In genomic region chr22:18998998-18999397, GRCh38 we compare ENCODE assay signal across 11 cellular contexts.
DNase-seq lines count a peak whose midpoint lies in the region; ATAC-seq, FAIRE-seq and TF ChIP-seq lines count a peak whose summit lies in the region.
"Had no signal": no experiment of that assay in that cellular context is flagged by ENCODE, and none has a peak within 500 bp of the region (broad histone marks: within the 10 kb centered on the region; RNA-seq: fewer than 3 reads in every experiment).

No MANE protein-coding gene starts in this region.

- dilution Hi-C loops in keratinocyte (cut with MboI; ENCODE audit: extremely low pct_ligation_motif_present, low sequenced_read_pairs): no loop called here

- H3K79me2 ChIP-seq in keratinocyte (ENCODE audit: control insufficient read depth, insufficient read depth, low read length): no peaks in the 10 kb centered on the region

- H3K9me3 ChIP-seq in keratinocyte (ENCODE audit: control insufficient read depth, low read depth, low read length) (no peaks in the 10 kb centered on the region), testis (no peaks in the 10 kb centered on the region)
- H3K9me3 ChIP-seq: left lung had no signal

- H4K20me1 ChIP-seq in keratinocyte (ENCODE audit: control insufficient read depth, extremely low read depth, insufficient read depth, low read length): no peaks in the 10 kb centered on the region

- no peaks in the 10 kb centered on the region for H3K9me1 ChIP-seq in keratinocyte (ENCODE audit: control insufficient read depth, extremely low read depth, insufficient read depth, low read length)

- H3K4me3 Mint-ChIP-seq in activated naive CD8-positive, alpha-beta T cell treated with anti-CD3 and anti-CD28 coated beads for 36 hours: no peak overlapping the region

- H3K27ac ChIP-seq in keratinocyte (ENCODE audit: control insufficient read depth, insufficient read depth, low read length) (no peak overlapping the region), testis (no peak overlapping the region)
- H3K27ac ChIP-seq: left lung had no signal

- H3K4me1 Mint-ChIP-seq in activated naive CD8-positive, alpha-beta T cell treated with anti-CD3 and anti-CD28 coated beads for 36 hours: no peaks in the 10 kb centered on the region

- H3K4me1 ChIP-seq in keratinocyte (ENCODE audit: control insufficient read depth, extremely low read depth, insufficient read depth, low read length) (no peaks in the 10 kb centered on the region), testis (no peaks in the 10 kb centered on the region)
- H3K4me1 ChIP-seq: left lung had no signal

- intact Hi-C loops in testis (cut with DNase I; ENCODE audit: low total_unique reads): no loop called here

- ATAC-seq in HG03521 (IDR thresholded peaks at IDR 0.05; ENCODE audit: unreplicated experiment): no peak
- ATAC-seq in GM18498 (IDR thresholded peaks at IDR 0.05; ENCODE audit: unreplicated experiment): no peak
- ATAC-seq: left lung had no signal

- peaks cover 20% of the 10 kb centered on the region for H3K27me3 Mint-ChIP-seq in activated naive CD8-positive, alpha-beta T cell treated with anti-CD3 and anti-CD28 coated beads for 36 hours

- no peak overlapping the region for H2AFZ ChIP-seq in keratinocyte (ENCODE audit: control insufficient read depth, low read length)

- H3K4me3 ChIP-seq in AG09309 (ENCODE audit: control insufficient read depth, low read depth, low read length) (no peak overlapping the region), keratinocyte (ENCODE audit: control insufficient read depth in 2 of 3, extremely low read depth in 1 of 3, insufficient read depth in 2 of 3, low read depth in 1 of 3, low read length in 3 of 3) (no peak overlapping the region), testis (no peak overlapping the region)
- H3K4me3 ChIP-seq: left lung had no signal

- peaks cover 7% of the 10 kb centered on the region for H3K27me3 ChIP-seq in keratinocyte (ENCODE audit: control insufficient read depth, extremely low read depth, insufficient read depth, low read length)
- H3K27me3 ChIP-seq in testis: no peaks in the 10 kb centered on the region

- TF ChIP-seq POLR2A in testis (IDR thresholded peaks at IDR 0.05): no peak

- TF ChIP-seq CTCF in AG09309 (IDR thresholded peaks at IDR 0.05; ENCODE audit: control insufficient read depth, insufficient read depth, low read depth, low read length, missing control alignments) (peak; percentile 15), keratinocyte (optimal IDR thresholded peaks at IDR 0.05 in 1 of 3, IDR thresholded peaks at IDR 0.05 in 1 of 3, conservative IDR thresholded peaks at IDR 0.05 in 1 of 3; ENCODE audit: extremely low read depth in 1 of 3, insufficient read depth in 2 of 3, low read length in 3 of 3) (peak; percentile 28 to 34 (median 29)), testis (IDR thresholded peaks at IDR 0.05) (peak in 1 of 3 experiments; percentile 15)

- no peaks in the 10 kb centered on the region for H3K36me3 Mint-ChIP-seq in activated naive CD8-positive, alpha-beta T cell treated with anti-CD3 and anti-CD28 coated beads for 36 hours

- H3K27ac Mint-ChIP-seq in activated naive CD8-positive, alpha-beta T cell treated with anti-CD3 and anti-CD28 coated beads for 36 hours: no peak overlapping the region

- H3K9me3 Mint-ChIP-seq in activated naive CD8-positive, alpha-beta T cell treated with anti-CD3 and anti-CD28 coated beads for 36 hours: no peaks in the 10 kb centered on the region

- no peak overlapping the region for H3K4me2 ChIP-seq in keratinocyte (ENCODE audit: control insufficient read depth, extremely low read depth, insufficient read depth, low read depth, low read length)

- DNase-seq in AG09309 (ENCODE audit: low read depth): no peak
- peak; percentile 42 for DNase-seq in ELF-1 (ENCODE audit: low read depth, low spot score)
- DNase-seq in activated naive CD8-positive, alpha-beta T cell treated with anti-CD3 and anti-CD28 coated beads for 36 hours: peak; percentile 29
- no peak for DNase-seq in keratinocyte (ENCODE audit: low read depth, low spot score)
- DNase-seq in testis: no peak
- DNase-seq: cerebellar nuclear complex, left lung, NCI-H1930 had no signal

- WGBS in testis, 2 donors: 32 to 39% methylated on average over 12 of the region's 12 CpGs

- H3K36me3 ChIP-seq in keratinocyte (ENCODE audit: control insufficient read depth in 2 of 2, extremely low read depth in 1 of 2, insufficient read depth in 2 of 2, low read length in 2 of 2): no peaks in the 10 kb centered on the region
- no peaks in the 10 kb centered on the region for H3K36me3 ChIP-seq in testis (ENCODE audit: low read depth, missing control alignments)
- H3K36me3 ChIP-seq: left lung had no signal

- H3K9ac ChIP-seq in keratinocyte (ENCODE audit: control insufficient read depth, extremely low read depth, insufficient read depth, low read length): no peak overlapping the region

- FAIRE-seq in keratinocyte (lab: Jason Lieb, UNC): no peak
- FAIRE-seq: frontal cortex had no signal

Comparison
In these comparisons a context has a peak if more than half of its experiments do, and no peak if none do; other contexts are left out.
1. DNase-seq: peak in ELF-1 (single experiment) and activated naive CD8-positive, alpha-beta T cell treated with anti-CD3 and anti-CD28 coated beads for 36 hours (single experiment); none in AG09309 (single experiment), keratinocyte (single experiment) and testis (single experiment).